Comparison of ENCODE assay signal across 7 cellular contexts in the genomic region with DNA sequence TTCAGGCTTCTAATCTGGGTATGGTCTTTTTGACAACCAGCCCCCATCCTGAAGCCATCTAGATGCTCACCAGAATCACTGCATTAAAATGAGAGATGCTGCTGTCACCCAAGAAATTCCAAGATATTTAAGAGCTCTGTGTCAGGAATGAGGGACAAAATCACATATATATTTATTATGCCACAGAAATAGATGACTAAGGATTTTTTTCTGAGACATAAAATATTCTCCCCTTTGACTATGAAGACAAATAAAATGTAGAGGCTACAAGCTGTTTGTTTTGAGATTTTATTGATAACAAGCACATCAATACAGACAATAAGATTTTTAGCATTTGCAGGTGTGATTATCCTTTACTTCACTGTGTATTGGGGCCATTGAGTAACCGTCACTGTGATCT.
"Had no signal": no experiment of that assay in that cellular context is flagged by ENCODE, and none has a peak within 500 bp of the region (broad histone marks: within the 10 kb centered on the region; RNA-seq: fewer than 3 reads in every experiment).

No MANE protein-coding gene starts in this region.

- H3K4me3 ChIP-seq: GM12878 had no signal

- DNase-seq: GDM1, GF-D8 had no signal

- FAIRE-seq: G401.6, GM12878, GM12891, GM12892, GM18507 had no signal
